1 cellular context compared by ENCODE assay signal in genomic region chr14:60647837-60648168, GRCh38.
TF ChIP-seq lines count a peak whose summit lies in the region.

No MANE protein-coding gene starts in this region.

TF ChIP-seq in WTC11, 78 proteins besides CTCF, POLR2A, EP300 and RAD21 (continued from another document):
- TF ChIP-seq, protein P1, sequence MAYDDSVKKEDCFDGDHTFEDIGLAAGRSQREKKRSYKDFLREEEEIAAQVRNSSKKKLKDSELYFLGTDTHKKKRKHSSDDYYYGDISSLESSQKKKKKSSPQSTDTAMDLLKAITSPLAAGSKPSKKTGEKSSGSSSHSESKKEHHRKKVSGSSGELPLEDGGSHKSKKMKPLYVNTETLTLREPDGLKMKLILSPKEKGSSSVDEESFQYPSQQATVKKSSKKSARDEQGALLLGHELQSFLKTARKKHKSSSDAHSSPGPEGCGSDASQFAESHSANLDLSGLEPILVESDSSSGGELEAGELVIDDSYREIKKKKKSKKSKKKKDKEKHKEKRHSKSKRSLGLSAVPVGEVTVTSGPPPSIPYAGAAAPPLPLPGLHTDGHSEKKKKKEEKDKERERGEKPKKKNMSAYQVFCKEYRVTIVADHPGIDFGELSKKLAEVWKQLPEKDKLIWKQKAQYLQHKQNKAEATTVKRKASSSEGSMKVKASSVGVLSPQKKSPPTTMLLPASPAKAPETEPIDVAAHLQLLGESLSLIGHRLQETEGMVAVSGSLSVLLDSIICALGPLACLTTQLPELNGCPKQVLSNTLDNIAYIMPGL (CRISPR knock-in tag; IDR thresholded peaks at IDR 0.05), result no peak
- TF ChIP-seq CDX4 (CRISPR knock-in tag; IDR thresholded peaks at IDR 0.05; ENCODE audit: borderline replicate concordance) (no peak), KAT7 (CRISPR knock-in tag; IDR thresholded peaks at IDR 0.05; ENCODE audit: borderline replicate concordance) (no peak), NR1H2 (CRISPR knock-in tag; IDR thresholded peaks at IDR 0.05) (no peak), ESRRA (CRISPR knock-in tag; IDR thresholded peaks at IDR 0.05; ENCODE audit: borderline replicate concordance) (no peak)
TF ChIP-seq in WTC11: peak in this region for 0.
